In the genomic region with DNA sequence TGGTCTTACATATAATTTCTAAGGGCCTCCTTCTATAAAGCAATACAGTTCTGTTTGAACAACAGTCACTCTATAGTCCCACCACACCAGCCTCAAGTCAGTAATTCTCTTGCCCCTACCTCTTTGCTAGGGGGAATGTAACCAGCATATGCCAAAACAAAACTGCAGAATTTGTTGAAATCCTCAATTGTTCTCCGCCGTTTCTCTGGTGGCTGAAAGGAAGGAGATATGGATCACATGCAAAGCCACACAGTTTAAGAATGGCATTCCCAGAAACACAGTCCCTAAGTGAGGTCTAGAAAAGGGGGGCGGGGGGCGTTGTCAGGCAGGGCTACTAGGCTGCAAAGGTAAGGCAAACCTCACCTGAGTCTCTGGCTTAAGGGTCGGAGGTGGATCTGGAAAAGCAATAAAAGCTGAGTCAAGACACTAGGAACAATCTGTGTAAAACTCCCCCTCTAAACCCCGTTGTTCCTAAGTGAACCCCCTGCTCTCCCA, we compare ENCODE assay signal across 8 cellular contexts. TPM values are rescaled to one million over a fixed set of nuclear protein-coding genes. Genes with fewer than 3 reads are reported as not detected.
DNase-seq lines count a peak whose midpoint lies in the region; ATAC-seq and TF ChIP-seq lines count a peak whose summit lies in the region.

No MANE protein-coding gene starts in this region.

- ATAC-seq in HG03097 (IDR thresholded peaks at IDR 0.05; ENCODE audit: low FRiP score, unreplicated experiment) (no peak), GM21447 (IDR thresholded peaks at IDR 0.05; ENCODE audit: unreplicated experiment) (no peak), GM18858 (IDR thresholded peaks at IDR 0.05; ENCODE audit: unreplicated experiment) (no peak)

- peaks cover 21% of the 10 kb centered on the region for H3K27me3 Mint-ChIP-seq in neural crest cell (ENCODE audit: low read depth)

- H3K36me3 ChIP-seq in BLaER1 treated with 17β-estradiol and CSF1 and Interleukin-3, amounts not matched to agents 10 nM and 100 nM = peaks cover 27 to 45% (median 38%) of the 10 kb centered on the region in 11 experiments
- peaks cover 46% of the 10 kb centered on the region for H3K36me3 ChIP-seq in OCI-LY1 (ENCODE audit: insufficient read depth, low read length)
- H3K36me3 ChIP-seq in effector memory CD4-positive, alpha-beta T cell (ENCODE audit: control insufficient read depth, insufficient read depth, low read length) = peaks cover 21% of the 10 kb centered on the region

- 0 out of 2 replicates have a peak, but pooled peaks cover 10% of the 10 kb centered on the region for H3F3A ChIP-seq in OCI-LY1 (ENCODE audit: insufficient read depth, low read length)

- H4K20me1 ChIP-seq in BLaER1 treated with 17β-estradiol and CSF1 and Interleukin-3, amounts not matched to agents 10 nM and 100 nM = peaks cover 18 to 44% (median 30%) of the 10 kb centered on the region in 11 experiments; a peak in 20 of 22 replicates
- no peaks in the 10 kb centered on the region for H4K20me1 ChIP-seq in OCI-LY1 (ENCODE audit: insufficient read depth, low read length)

- H3K27ac ChIP-seq in BLaER1 treated with 17β-estradiol and CSF1 and Interleukin-3, amounts not matched to agents 10 nM and 100 nM = peak overlapping the region; percentile 75 to 97 (median 93); a peak in 21 of 22 replicates
- H3K27ac ChIP-seq in OCI-LY1 (ENCODE audit: low read depth, low read length, poor library complexity, severe bottlenecking) = peak overlapping the region; percentile 46
- H3K27ac ChIP-seq in effector memory CD4-positive, alpha-beta T cell (ENCODE audit: insufficient read depth, low read length, poor library complexity, severe bottlenecking) = peak overlapping the region; percentile 89

- H3K4me3 Mint-ChIP-seq in neural crest cell = peak overlapping the region; percentile 99

- no peak overlapping the region for H2AFZ ChIP-seq in OCI-LY1 (ENCODE audit: low read length)

- peak overlapping the region; percentile 88 to 97 (median 96) for H3K4me3 ChIP-seq in BLaER1 treated with 17β-estradiol and CSF1 and Interleukin-3, amounts not matched to agents 10 nM and 100 nM
- H3K4me3 ChIP-seq in OCI-LY1 (ENCODE audit: low read depth, low read length, poor library complexity, severe bottlenecking) = peak overlapping the region; percentile 98
- H3K4me3 ChIP-seq in effector memory CD4-positive, alpha-beta T cell (ENCODE audit: insufficient read depth, low read depth, low read length, poor library complexity, severe bottlenecking) = peak overlapping the region; percentile 95

- peaks cover 42 to 64% (median 62%) of the 10 kb centered on the region in 10 experiments for H3K4me1 ChIP-seq in BLaER1 treated with 17β-estradiol and CSF1 and Interleukin-3, amounts not matched to agents 10 nM and 100 nM
- H3K4me1 ChIP-seq in OCI-LY1 (ENCODE audit: insufficient read depth, low read length, severe bottlenecking) = peaks cover 55% of the 10 kb centered on the region
- peaks cover 40% of the 10 kb centered on the region for H3K4me1 ChIP-seq in effector memory CD4-positive, alpha-beta T cell (ENCODE audit: control insufficient read depth, insufficient read depth, low read length, poor library complexity, severe bottlenecking)

- H3K9me3 Mint-ChIP-seq in neural crest cell = no peaks in the 10 kb centered on the region

- H3K36me3 Mint-ChIP-seq in neural crest cell (ENCODE audit: low read depth) = peaks cover 24% of the 10 kb centered on the region

- H3K9ac ChIP-seq in BLaER1 treated with 17β-estradiol and CSF1 and Interleukin-3, amounts not matched to agents 10 nM and 100 nM = peak overlapping the region; percentile 95 to 98 (median 97)
- H3K9ac ChIP-seq in OCI-LY1 (ENCODE audit: low read length) = peak overlapping the region; percentile 100

- no peak for DNase-seq in effector memory CD4-positive, alpha-beta T cell
- no peak for DNase-seq in neural crest cell (ENCODE audit: low read depth, low spot score)
- no peak for DNase-seq in stimulated activated CD4-positive, alpha-beta T cell treated with anti-CD3 and anti-CD28 coated beads, Interleukin-4, amount 100 ng/mL, for 4 hours

- H3K9me3 ChIP-seq in BLaER1 treated with 17β-estradiol and CSF1 and Interleukin-3, amounts not matched to agents 10 nM and 100 nM (replicated peaks in 1 of 11) = no peaks in the 10 kb centered on the region
- no peaks in the 10 kb centered on the region for H3K9me3 ChIP-seq in OCI-LY1 (ENCODE audit: low read length)
- H3K9me3 ChIP-seq in effector memory CD4-positive, alpha-beta T cell (ENCODE audit: control insufficient read depth, low read length) = no peaks in the 10 kb centered on the region

- TF ChIP-seq CTCF in OCI-LY1 (IDR thresholded peaks at IDR 0.05; ENCODE audit: low read length) = no peak
- no peak for TF ChIP-seq CTCF in neural crest cell (conservative IDR thresholded peaks at IDR 0.05)

- no peaks in the 10 kb centered on the region for H3K27me3 ChIP-seq in BLaER1 treated with 17β-estradiol and CSF1 and Interleukin-3, amounts not matched to agents 10 nM and 100 nM
- no peaks in the 10 kb centered on the region for H3K27me3 ChIP-seq in OCI-LY1 (ENCODE audit: insufficient read depth, low read length)
- H3K27me3 ChIP-seq in effector memory CD4-positive, alpha-beta T cell (replicated peaks; ENCODE audit: control insufficient read depth, insufficient read depth, low read length, poor library complexity, severe bottlenecking) = no peaks in the 10 kb centered on the region

- peaks cover 22% of the 10 kb centered on the region for H3K79me2 ChIP-seq in OCI-LY1 (ENCODE audit: insufficient read depth, low read length)

- peaks cover 60% of the 10 kb centered on the region for H3K4me1 Mint-ChIP-seq in neural crest cell

- no peaks in the 10 kb centered on the region for H3K9me2 ChIP-seq in OCI-LY1 (ENCODE audit: low read depth, low read length)

- peak overlapping the region; percentile 71 to 99 (median 93) for H3K4me2 ChIP-seq in BLaER1 treated with 17β-estradiol and CSF1 and Interleukin-3, amounts not matched to agents 10 nM and 100 nM
- peak overlapping the region; percentile 63 for H3K4me2 ChIP-seq in OCI-LY1 (ENCODE audit: low read length)

- H3K27ac Mint-ChIP-seq in neural crest cell (ENCODE audit: unreplicated experiment) = no peak overlapping the region

RNA-seq across cellular contexts. Expression of a gene that starts 1.9 kb away (rescaled TPM):
- total RNA-seq in neural crest cell = 72.7 and 75.2 TPM in 2 replicates

RNA-seq across cellular contexts. Expression of a gene that starts 3.0 kb away (rescaled TPM):
- total RNA-seq in neural crest cell = 130 and 140 TPM in 2 replicates

RNA-seq across cellular contexts. Expression of a gene that starts 4.9 kb away (rescaled TPM):
- total RNA-seq in neural crest cell = 470 and 479 TPM in 2 replicates

RNA-seq across cellular contexts. Expression of a gene that starts 14.2 kb away (rescaled TPM):
- 179 and 182 TPM in 2 replicates for total RNA-seq in neural crest cell

RNA-seq across cellular contexts. Expression of a gene that starts 14.7 kb away (rescaled TPM):
- total RNA-seq in neural crest cell = 74.4 and 77.4 TPM in 2 replicates
